ENCODE assay signal across 9 cellular contexts in genomic region chr1:150429805-150430204, GRCh38. TPM values are rescaled to one million over a fixed set of nuclear protein-coding genes. Genes with fewer than 3 reads are reported as not detected.
DNase-seq lines count a peak whose midpoint lies in the region; ATAC-seq and TF ChIP-seq lines count a peak whose summit lies in the region.
"Had no signal": no experiment of that assay in that cellular context is flagged by ENCODE, and none has a peak within 500 bp of the region (broad histone marks: within the 10 kb centered on the region; RNA-seq: fewer than 3 reads in every experiment).

No MANE protein-coding gene starts in this region.

- TF ChIP-seq EP300 in gastroesophageal sphincter (IDR thresholded peaks at IDR 0.05) = no peak

- ATAC-seq in CD4-positive, CD25-positive, alpha-beta regulatory T cell (ENCODE audit: low read depth in 2 of 2) = no peak
- ATAC-seq in T-helper 17 cell (no peak), mucosa of descending colon (no peak), gastroesophageal sphincter (no peak), GM18909 (IDR thresholded peaks at IDR 0.05; ENCODE audit: poor library complexity, unreplicated experiment) (no peak)

- no peaks in the 10 kb centered on the region for H3K9me3 Mint-ChIP-seq in CD4-positive, CD25-positive, alpha-beta regulatory T cell
- H3K9me3 Mint-ChIP-seq in endothelial cell (ENCODE audit: unreplicated experiment) = no peaks in the 10 kb centered on the region

- peak in 2 of 3 donors; percentile 30 to 42 for DNase-seq in CD4-positive, CD25-positive, alpha-beta regulatory T cell
- DNase-seq in GM20000 (ENCODE audit: low spot score) = peak; percentile 26
- no peak for DNase-seq in T-helper 17 cell
- peak; percentile 15 for DNase-seq in iPS-NIHi7 (ENCODE audit: extremely low spot score)
- no peak for DNase-seq in endothelial cell (ENCODE audit: low spot score)
- no peak for DNase-seq in mucosa of descending colon
- DNase-seq: stimulated activated CD4-positive, alpha-beta T cell treated with anti-CD3 and anti-CD28 coated beads, Interleukin-1b, Interleukin-23, amount 100 ng/mL, for 48 hours had no signal

- H3K4me1 Mint-ChIP-seq in CD4-positive, CD25-positive, alpha-beta regulatory T cell = peaks cover 18 to 26% (median 22%) of the 10 kb centered on the region in 4 donors
- H3K4me1 Mint-ChIP-seq in T-helper 17 cell (peaks cover 15% of the 10 kb centered on the region), endothelial cell (ENCODE audit: unreplicated experiment) (no peaks in the 10 kb centered on the region)

- no peaks in the 10 kb centered on the region for H3K27me3 ChIP-seq in CD4-positive, CD25-positive, alpha-beta regulatory T cell (ENCODE audit: control insufficient read depth, insufficient read depth, low read length)
- H3K27me3 ChIP-seq in gastroesophageal sphincter = no peaks in the 10 kb centered on the region

- no peak overlapping the region for H3K4me3 ChIP-seq in CD4-positive, CD25-positive, alpha-beta regulatory T cell (ENCODE audit: low read depth, low read length)
- H3K4me3 ChIP-seq in mucosa of descending colon (no peak overlapping the region), gastroesophageal sphincter (no peak overlapping the region)

- intact Hi-C loops in mucosa of descending colon (cut with DNase I, micrococcal nuclease) = no loop called here

- TF ChIP-seq POLR2A in gastroesophageal sphincter (IDR thresholded peaks at IDR 0.05) = no peak

- peaks cover 14% of the 10 kb centered on the region for H3K36me3 Mint-ChIP-seq in CD4-positive, CD25-positive, alpha-beta regulatory T cell
- H3K36me3 Mint-ChIP-seq in T-helper 17 cell (ENCODE audit: low read depth) (peaks cover 3% of the 10 kb centered on the region), endothelial cell (ENCODE audit: low read depth, unreplicated experiment) (no peaks in the 10 kb centered on the region)

- no peak overlapping the region for H3K27ac ChIP-seq in CD4-positive, CD25-positive, alpha-beta regulatory T cell (ENCODE audit: insufficient read depth, low read length, poor library complexity, severe bottlenecking)
- H3K27ac ChIP-seq in gastroesophageal sphincter = no peak overlapping the region

- no peaks in the 10 kb centered on the region for H3K4me1 ChIP-seq in CD4-positive, CD25-positive, alpha-beta regulatory T cell (ENCODE audit: control insufficient read depth, insufficient read depth, low read length, poor library complexity, severe bottlenecking)
- H3K4me1 ChIP-seq in mucosa of descending colon (ENCODE audit: low read depth) (no peaks in the 10 kb centered on the region), gastroesophageal sphincter (no peaks in the 10 kb centered on the region)

- peaks cover 5% of the 10 kb centered on the region for H3K36me3 ChIP-seq in CD4-positive, CD25-positive, alpha-beta regulatory T cell (ENCODE audit: control insufficient read depth, insufficient read depth, low read length)
- H3K36me3 ChIP-seq in mucosa of descending colon (ENCODE audit: low read depth) = no peaks in the 10 kb centered on the region
- H3K36me3 ChIP-seq in gastroesophageal sphincter = peaks cover 0 to 10% of the 10 kb centered on the region in 2 donors

- H3K27ac Mint-ChIP-seq in CD4-positive, CD25-positive, alpha-beta regulatory T cell = peak overlapping the region in 2 of 3 donors; percentile 33 to 96
- H3K27ac Mint-ChIP-seq in T-helper 17 cell (peak overlapping the region; percentile 85), endothelial cell (ENCODE audit: unreplicated experiment) (no peak overlapping the region)

- TF ChIP-seq CTCF in GM20000 (IDR thresholded peaks at IDR 0.05; ENCODE audit: extremely low read depth, missing control alignments) = peak; percentile 11
- no peak for TF ChIP-seq CTCF in endothelial cell (IDR thresholded peaks at IDR 0.05; ENCODE audit: unreplicated experiment)
- TF ChIP-seq CTCF in mucosa of descending colon (IDR thresholded peaks at IDR 0.05) = no peak
- peak in 1 of 4 experiments; percentile 32 for TF ChIP-seq CTCF in gastroesophageal sphincter (IDR thresholded peaks at IDR 0.05)

- no peaks in the 10 kb centered on the region for H3K9me3 ChIP-seq in CD4-positive, CD25-positive, alpha-beta regulatory T cell (ENCODE audit: control insufficient read depth in 2 of 2, low read length in 2 of 2)
- no peaks in the 10 kb centered on the region for H3K9me3 ChIP-seq in T-helper 17 cell (ENCODE audit: control insufficient read depth, low read length, poor library complexity, severe bottlenecking)
- no peaks in the 10 kb centered on the region for H3K9me3 ChIP-seq in mucosa of descending colon
- no peaks in the 10 kb centered on the region for H3K9me3 ChIP-seq in gastroesophageal sphincter

- H3K4me3 Mint-ChIP-seq in CD4-positive, CD25-positive, alpha-beta regulatory T cell = no peak overlapping the region
- H3K4me3 Mint-ChIP-seq in T-helper 17 cell (peak overlapping the region; percentile 61), endothelial cell (ENCODE audit: unreplicated experiment) (no peak overlapping the region)

- no peaks in the 10 kb centered on the region for H3K27me3 Mint-ChIP-seq in CD4-positive, CD25-positive, alpha-beta regulatory T cell
- no peaks in the 10 kb centered on the region for H3K27me3 Mint-ChIP-seq in T-helper 17 cell
- peaks cover 5% of the 10 kb centered on the region for H3K27me3 Mint-ChIP-seq in endothelial cell (ENCODE audit: unreplicated experiment)

- WGBS in gastroesophageal sphincter (ENCODE audit: low coverage in 1 of 2), 2 donors = 36 to 49% methylated on average over 3 of the region's 3 CpGs

RNA-seq across cellular contexts. Expression of gene TARS2, which starts 57.4 kb away (rescaled TPM):
- total RNA-seq in CD4-positive, CD25-positive, alpha-beta regulatory T cell = 34.0 TPM
- polyA plus RNA-seq in CD4-positive, CD25-positive, alpha-beta regulatory T cell = 10 to 100 TPM; 28.6 to 36.6 (median 31.5) TPM
- 10 to 100 TPM; 28.5 to 32.9 TPM for total RNA-seq in T-helper 17 cell
- total RNA-seq in endothelial cell (ENCODE audit: unreplicated experiment) = 16.6 TPM
- 10 to 100 TPM; 15.9 to 20.2 (median 20.0) TPM for total RNA-seq in mucosa of descending colon
- 10 to 100 TPM in 2 of 4 donors, 1 to 10 TPM in 2; 6.7 to 32.2 (median 10.6) TPM for total RNA-seq in gastroesophageal sphincter

Comparison
In these comparisons a context has a peak if more than half of its experiments do, and no peak if none do; other contexts are left out.
1. DNase-seq: peak in CD4-positive, CD25-positive, alpha-beta regulatory T cell (2 of 3), GM20000 (single experiment) and iPS-NIHi7 (single experiment); none in T-helper 17 cell (0 of 3), endothelial cell (single experiment) and mucosa of descending colon (0 of 3).